In the genomic region with DNA sequence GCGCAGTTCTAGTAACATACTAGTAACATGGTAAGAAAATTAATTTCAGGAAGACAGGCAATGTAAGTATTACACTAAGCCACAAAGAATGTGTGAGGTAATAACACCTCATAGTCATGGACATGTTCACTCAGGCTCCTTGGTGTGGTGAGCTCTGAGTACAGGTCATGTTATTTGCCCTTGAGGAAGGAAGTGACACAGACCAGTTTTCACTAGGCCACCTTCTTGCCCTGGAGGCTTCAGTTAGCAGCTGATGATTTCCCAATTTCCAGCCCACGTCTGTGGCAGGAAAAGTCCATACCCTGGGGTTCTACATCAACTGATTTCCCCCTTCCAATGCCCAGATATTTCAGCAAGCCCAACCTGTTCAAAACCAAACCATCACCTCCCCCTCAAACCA, we compare ENCODE assay signal across 8 cellular contexts. TPM values are rescaled to one million over a fixed set of nuclear protein-coding genes. Genes with fewer than 3 reads are reported as not detected.
DNase-seq lines count a peak whose midpoint lies in the region; ATAC-seq, FAIRE-seq and TF ChIP-seq lines count a peak whose summit lies in the region.

No MANE protein-coding gene starts in this region.

- in situ Hi-C loops in astrocyte of the spinal cord (cut with HindIII; ENCODE audit: low sequenced_read_pairs): no loop called here

- DNase-seq in AG04450 (ENCODE audit: low read depth, low spot score) (peak; percentile 23), HTR-8/SVneo (ENCODE audit: insufficient read length, low spot score) (peak; percentile 84), astrocyte of the spinal cord (ENCODE audit: low read depth, low spot score) (peak; percentile 69), lung (ENCODE audit: low spot score) (no peak), iPS-NIHi11 (ENCODE audit: low spot score) (no peak), NCI-H1930 (lab: John Stamatoyannopoulos, UW) (no peak)

- CTCF ChIA-PET in AG04450 (lab: Charles Lee): interaction anchor here (0.5 to 4.4 kb wide), 28 partner anchors 11 to 1916 kb away, joined by 3 to 102 read pairs (median 8); a partner anchor contains a TSS

- WGBS in lung, 2 donors: 19 to 50% methylated on average over 2 of the region's 2 CpGs

- H3K9me3 ChIP-seq in AG04450 (ENCODE audit: control insufficient read depth, insufficient read depth, low read length) (no peaks in the 10 kb centered on the region), lung (ENCODE audit: control insufficient read depth in 2 of 2, insufficient read depth in 1 of 2, low read length in 1 of 2) (no peaks in the 10 kb centered on the region)

- TF ChIP-seq CTCF in AG04450 (IDR thresholded peaks at IDR 0.05; ENCODE audit: low read depth, low read length) (no peak), astrocyte of the spinal cord (IDR thresholded peaks at IDR 0.05; ENCODE audit: low read depth, low read length) (no peak), lung (IDR thresholded peaks at IDR 0.05; ENCODE audit: control extremely low read depth, extremely low read depth) (no peak)

- FAIRE-seq in HTR-8/SVneo (lab: Jason Lieb, UNC): peak; percentile 98

- H3K36me3 ChIP-seq in lung (ENCODE audit: control insufficient read depth in 2 of 2, insufficient read depth in 2 of 2, low read length in 2 of 2): no peaks in the 10 kb centered on the region

- H3K27me3 ChIP-seq in AG04450 (ENCODE audit: control insufficient read depth, insufficient read depth, low read length) (no peaks in the 10 kb centered on the region), lung (ENCODE audit: control insufficient read depth, insufficient read depth) (no peaks in the 10 kb centered on the region)

- H3K4me3 ChIP-seq in AG04450 (ENCODE audit: low read depth, low read length) (no peak overlapping the region), astrocyte of the spinal cord (ENCODE audit: low read depth, low read length) (no peak overlapping the region), lung (no peak overlapping the region)

- POLR2A ChIA-PET in AG04450 (lab: Yijun Ruan, JAX): interaction anchor here (0.8 to 3.1 kb wide), 3 partner anchors 81 to 154 kb away, joined by 3 to 60 read pairs (median 4); a partner anchor contains a TSS

- ATAC-seq in lung (ENCODE audit: insufficient read depth, low FRiP score): no peak
- no peak for ATAC-seq in GM19035 (IDR thresholded peaks at IDR 0.05; ENCODE audit: unreplicated experiment)
- ATAC-seq in HG02884 (IDR thresholded peaks at IDR 0.05; ENCODE audit: unreplicated experiment): no peak

- peaks cover 0 to 13% of the 10 kb centered on the region in 2 donors for H3K4me1 ChIP-seq in lung (ENCODE audit: control insufficient read depth in 2 of 2, insufficient read depth in 2 of 2, low read length in 2 of 2)

- H3K27ac ChIP-seq in AG04450 (ENCODE audit: low read depth, low read length): peak overlapping the region; percentile 21
- H3K27ac ChIP-seq in lung (ENCODE audit: low read depth in 1 of 2, low read length in 1 of 2): peak overlapping the region; percentile 49 to 83

RNA-seq across cellular contexts. Expression of a gene that starts 6.7 kb away (rescaled TPM):
- polyA plus RNA-seq in AG04450 (2011; rRNA removed): 14.8 and 16.3 TPM in 2 replicates
- polyA minus RNA-seq in AG04450 (2011; rRNA and poly(A)+ RNA removed): 3.0 and 4.2 TPM in 2 replicates
- total RNA-seq in lung: 10 to 100 TPM in 1 of 2 donors, 1 to 10 TPM in 1; 8.9 to 25.0 TPM
- 10 to 100 TPM; 21.0 to 24.2 TPM for polyA plus RNA-seq in lung

RNA-seq across cellular contexts. Expression of a gene that starts 6.7 kb away (rescaled TPM):
- not detected in 2 replicates for polyA plus RNA-seq in AG04450 (2011; rRNA removed)
- not detected in 2 replicates for polyA minus RNA-seq in AG04450 (2011; rRNA and poly(A)+ RNA removed)
- under 1 TPM in 1 of 2 donors, not detected in 1; 0.15 TPM for total RNA-seq in lung
- under 1 TPM; 0.12 to 0.15 TPM for polyA plus RNA-seq in lung

Comparison
In these comparisons a context has a peak if more than half of its experiments do, and no peak if none do; other contexts are left out.
1. DNase-seq: peak in AG04450 (single experiment), HTR-8/SVneo (single experiment) and astrocyte of the spinal cord (single experiment); none in lung (single experiment), iPS-NIHi11 (single experiment) and NCI-H1930 (0 of 2).